Comparison of ENCODE assay signal across 1 cellular context in the genomic region with DNA sequence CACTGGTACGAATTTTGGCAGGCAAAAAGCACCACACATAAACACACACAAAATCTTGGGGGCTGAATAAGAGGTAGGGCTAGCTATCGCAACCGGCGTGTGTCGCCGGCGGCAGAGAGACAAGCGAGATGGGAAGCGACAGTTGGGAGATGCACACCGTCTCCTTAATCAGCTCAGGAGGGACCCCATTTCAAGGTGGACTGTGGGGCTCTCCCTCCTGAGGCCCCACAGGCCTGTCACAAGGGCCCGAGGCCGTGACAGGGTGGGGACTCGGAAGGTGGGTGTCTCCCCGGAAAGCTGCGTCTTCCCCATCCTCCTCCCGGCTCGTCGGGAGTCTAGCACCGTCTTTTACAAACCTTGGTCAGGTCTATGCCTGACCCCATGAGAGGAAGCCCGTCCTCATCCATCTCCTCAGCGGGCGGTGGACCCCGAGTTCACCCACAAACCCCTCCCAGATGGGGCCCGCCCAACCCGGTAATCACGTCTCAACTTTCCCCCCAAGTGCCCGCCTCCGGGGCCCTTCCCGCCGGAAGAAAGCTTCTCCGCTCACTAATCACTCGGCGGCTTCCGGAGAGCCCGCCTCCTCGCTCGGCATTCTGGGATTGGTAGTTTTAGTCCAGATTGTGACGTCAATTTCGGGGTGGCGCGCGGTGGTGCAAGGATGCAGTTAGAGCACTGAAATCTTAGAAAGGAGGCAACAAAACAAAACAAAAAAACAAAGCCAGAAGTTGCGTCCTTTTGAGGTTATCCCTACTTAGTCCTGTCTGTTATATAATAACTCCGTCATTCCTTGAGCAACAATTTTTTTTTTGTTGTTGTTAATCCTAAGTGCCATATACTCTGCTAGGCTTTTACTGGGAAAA.
TF ChIP-seq lines count a peak whose summit lies in the region.

A gene with protein sequence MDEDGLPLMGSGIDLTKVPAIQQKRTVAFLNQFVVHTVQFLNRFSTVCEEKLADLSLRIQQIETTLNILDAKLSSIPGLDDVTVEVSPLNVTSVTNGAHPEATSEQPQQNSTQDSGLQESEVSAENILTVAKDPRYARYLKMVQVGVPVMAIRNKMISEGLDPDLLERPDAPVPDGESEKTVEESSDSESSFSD (minus strand): TSS at position 436 of the 863 bp plus-strand sequence. CDS start 29 bp downstream, at position 407.

TF ChIP-seq in HepG2, 621 proteins besides CTCF, POLR2A, EP300 and RAD21 (continued from another document and continues in another):
- TF ChIP-seq, protein P1, sequence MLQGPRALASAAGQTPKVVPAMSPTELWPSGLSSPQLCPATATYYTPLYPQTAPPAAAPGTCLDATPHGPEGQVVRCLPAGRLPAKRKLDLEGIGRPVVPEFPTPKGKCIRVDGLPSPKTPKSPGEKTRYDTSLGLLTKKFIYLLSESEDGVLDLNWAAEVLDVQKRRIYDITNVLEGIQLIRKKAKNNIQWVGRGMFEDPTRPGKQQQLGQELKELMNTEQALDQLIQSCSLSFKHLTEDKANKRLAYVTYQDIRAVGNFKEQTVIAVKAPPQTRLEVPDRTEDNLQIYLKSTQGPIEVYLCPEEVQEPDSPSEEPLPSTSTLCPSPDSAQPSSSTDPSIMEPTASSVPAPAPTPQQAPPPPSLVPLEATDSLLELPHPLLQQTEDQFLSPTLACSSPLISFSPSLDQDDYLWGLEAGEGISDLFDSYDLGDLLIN (CRISPR knock-in tag; IDR thresholded peaks at IDR 0.05; ENCODE audit: borderline replicate concordance) = no peak
- no peak for TF ChIP-seq ZNF253 (CRISPR knock-in tag; IDR thresholded peaks at IDR 0.05; ENCODE audit: borderline replicate concordance)
- TF ChIP-seq, protein P2, sequence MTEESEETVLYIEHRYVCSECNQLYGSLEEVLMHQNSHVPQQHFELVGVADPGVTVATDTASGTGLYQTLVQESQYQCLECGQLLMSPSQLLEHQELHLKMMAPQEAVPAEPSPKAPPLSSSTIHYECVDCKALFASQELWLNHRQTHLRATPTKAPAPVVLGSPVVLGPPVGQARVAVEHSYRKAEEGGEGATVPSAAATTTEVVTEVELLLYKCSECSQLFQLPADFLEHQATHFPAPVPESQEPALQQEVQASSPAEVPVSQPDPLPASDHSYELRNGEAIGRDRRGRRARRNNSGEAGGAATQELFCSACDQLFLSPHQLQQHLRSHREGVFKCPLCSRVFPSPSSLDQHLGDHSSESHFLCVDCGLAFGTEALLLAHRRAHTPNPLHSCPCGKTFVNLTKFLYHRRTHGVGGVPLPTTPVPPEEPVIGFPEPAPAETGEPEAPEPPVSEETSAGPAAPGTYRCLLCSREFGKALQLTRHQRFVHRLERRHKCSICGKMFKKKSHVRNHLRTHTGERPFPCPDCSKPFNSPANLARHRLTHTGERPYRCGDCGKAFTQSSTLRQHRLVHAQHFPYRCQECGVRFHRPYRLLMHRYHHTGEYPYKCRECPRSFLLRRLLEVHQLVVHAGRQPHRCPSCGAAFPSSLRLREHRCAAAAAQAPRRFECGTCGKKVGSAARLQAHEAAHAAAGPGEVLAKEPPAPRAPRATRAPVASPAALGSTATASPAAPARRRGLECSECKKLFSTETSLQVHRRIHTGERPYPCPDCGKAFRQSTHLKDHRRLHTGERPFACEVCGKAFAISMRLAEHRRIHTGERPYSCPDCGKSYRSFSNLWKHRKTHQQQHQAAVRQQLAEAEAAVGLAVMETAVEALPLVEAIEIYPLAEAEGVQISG (CRISPR knock-in tag; IDR thresholded peaks at IDR 0.05) = peak; percentile 68
- no peak for TF ChIP-seq MED1 (CRISPR knock-in tag; IDR thresholded peaks at IDR 0.05)
- TF ChIP-seq ZNF878 (CRISPR knock-in tag; IDR thresholded peaks at IDR 0.05) = no peak
- TF ChIP-seq, protein P3, sequence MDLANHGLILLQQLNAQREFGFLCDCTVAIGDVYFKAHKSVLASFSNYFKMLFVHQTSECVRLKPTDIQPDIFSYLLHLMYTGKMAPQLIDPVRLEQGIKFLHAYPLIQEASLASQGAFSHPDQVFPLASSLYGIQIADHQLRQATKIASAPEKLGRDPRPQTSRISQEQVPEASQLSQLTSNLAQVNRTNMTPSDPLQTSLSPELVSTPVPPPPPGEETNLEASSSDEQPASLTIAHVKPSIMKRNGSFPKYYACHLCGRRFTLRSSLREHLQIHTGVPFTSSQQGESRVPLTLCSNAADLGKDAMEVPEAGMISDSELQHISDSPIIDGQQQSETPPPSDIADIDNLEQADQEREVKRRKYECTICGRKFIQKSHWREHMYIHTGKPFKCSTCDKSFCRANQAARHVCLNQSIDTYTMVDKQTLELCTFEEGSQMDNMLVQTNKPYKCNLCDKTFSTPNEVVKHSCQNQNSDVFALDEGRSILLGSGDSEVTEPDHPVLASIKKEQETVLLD (CRISPR knock-in tag; IDR thresholded peaks at IDR 0.05; ENCODE audit: low read depth) = no peak
- no peak for TF ChIP-seq KLF12 (CRISPR knock-in tag; IDR thresholded peaks at IDR 0.05; ENCODE audit: borderline replicate concordance)
- TF ChIP-seq HHEX (CRISPR knock-in tag; IDR thresholded peaks at IDR 0.05) = no peak
- no peak for TF ChIP-seq MEF2D (CRISPR knock-in tag; IDR thresholded peaks at IDR 0.05)
- TF ChIP-seq DNMT3B (CRISPR knock-in tag; conservative IDR thresholded peaks at IDR 0.05) = no peak
- no peak for TF ChIP-seq ZNF510 (CRISPR knock-in tag; IDR thresholded peaks at IDR 0.05; ENCODE audit: low read depth)
- no peak for TF ChIP-seq ZFP41 (CRISPR knock-in tag; IDR thresholded peaks at IDR 0.05; ENCODE audit: borderline replicate concordance)
- no peak for TF ChIP-seq ATM (IDR thresholded peaks at IDR 0.05; ENCODE audit: borderline replicate concordance)
- no peak for TF ChIP-seq ZNF850 (CRISPR knock-in tag; conservative IDR thresholded peaks at IDR 0.05)
- TF ChIP-seq ZNF235 (CRISPR knock-in tag; IDR thresholded peaks at IDR 0.05; ENCODE audit: borderline replicate concordance) = no peak
- peak; percentile 37; the same call in 1 of the 2 replicates for TF ChIP-seq ZNF350 (CRISPR knock-in tag; IDR thresholded peaks at IDR 0.05; ENCODE audit: borderline replicate concordance, low read depth)
- TF ChIP-seq MBD4 (IDR thresholded peaks at IDR 0.05; ENCODE audit: borderline replicate concordance, low read length) = no peak
- no peak for TF ChIP-seq ZNF33B (CRISPR knock-in tag; IDR thresholded peaks at IDR 0.05)
- TF ChIP-seq ZNF616 (CRISPR knock-in tag; IDR thresholded peaks at IDR 0.05; ENCODE audit: low read depth) = peak; percentile 57; the same call in 1 of the 2 replicates
- peak; percentile 38; the same call in 1 of the 2 replicates for TF ChIP-seq ELF3 (CRISPR knock-in tag; IDR thresholded peaks at IDR 0.05)
- TF ChIP-seq ZNF598 (CRISPR knock-in tag; IDR thresholded peaks at IDR 0.05; ENCODE audit: borderline replicate concordance) = no peak
- no peak for TF ChIP-seq ZFP1 (CRISPR knock-in tag; IDR thresholded peaks at IDR 0.05)
- TF ChIP-seq, protein P4, sequence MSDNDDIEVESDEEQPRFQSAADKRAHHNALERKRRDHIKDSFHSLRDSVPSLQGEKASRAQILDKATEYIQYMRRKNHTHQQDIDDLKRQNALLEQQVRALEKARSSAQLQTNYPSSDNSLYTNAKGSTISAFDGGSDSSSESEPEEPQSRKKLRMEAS (IDR thresholded peaks at IDR 0.05) = no peak; the same call in 1 of the 2 replicates
- no peak for TF ChIP-seq KMT2A (CRISPR knock-in tag; IDR thresholded peaks at IDR 0.05)
- peak; percentile 19; the same call in 1 of the 2 replicates for TF ChIP-seq YEATS4 (CRISPR knock-in tag; IDR thresholded peaks at IDR 0.05; ENCODE audit: borderline replicate concordance)
- peak; percentile 83 for TF ChIP-seq NFYC (CRISPR knock-in tag; IDR thresholded peaks at IDR 0.05)
- peak; percentile 82 for TF ChIP-seq POLR2G (IDR thresholded peaks at IDR 0.05; ENCODE audit: low read depth, low read length)
- TF ChIP-seq ZMYM3 (CRISPR knock-in tag; IDR thresholded peaks at IDR 0.05) = no peak
- no peak for TF ChIP-seq MIER2 (CRISPR knock-in tag; IDR thresholded peaks at IDR 0.05)
- TF ChIP-seq KDM1A (CRISPR knock-in tag; IDR thresholded peaks at IDR 0.05) = no peak
- no peak; the same call in 1 of the 2 replicates for TF ChIP-seq NCOA2 (CRISPR knock-in tag; IDR thresholded peaks at IDR 0.05)
- TF ChIP-seq FLYWCH1 (CRISPR knock-in tag; IDR thresholded peaks at IDR 0.05) = no peak
- no peak for TF ChIP-seq IKZF4 (CRISPR knock-in tag; IDR thresholded peaks at IDR 0.05; ENCODE audit: borderline replicate concordance, low read depth, not compliant biosample characterization)
- TF ChIP-seq ZNF207 (IDR thresholded peaks at IDR 0.05; ENCODE audit: borderline replicate concordance) = no peak
- no peak for TF ChIP-seq BHLHE40 (IDR thresholded peaks at IDR 0.05; ENCODE audit: low read length)
- peak; percentile 50; the same call in 1 of the 2 replicates for TF ChIP-seq HOXA3 (CRISPR knock-in tag; IDR thresholded peaks at IDR 0.05)
- no peak for TF ChIP-seq TEAD3 (CRISPR knock-in tag; optimal IDR thresholded peaks at IDR 0.05; ENCODE audit: borderline replicate concordance)
- TF ChIP-seq, protein P5, sequence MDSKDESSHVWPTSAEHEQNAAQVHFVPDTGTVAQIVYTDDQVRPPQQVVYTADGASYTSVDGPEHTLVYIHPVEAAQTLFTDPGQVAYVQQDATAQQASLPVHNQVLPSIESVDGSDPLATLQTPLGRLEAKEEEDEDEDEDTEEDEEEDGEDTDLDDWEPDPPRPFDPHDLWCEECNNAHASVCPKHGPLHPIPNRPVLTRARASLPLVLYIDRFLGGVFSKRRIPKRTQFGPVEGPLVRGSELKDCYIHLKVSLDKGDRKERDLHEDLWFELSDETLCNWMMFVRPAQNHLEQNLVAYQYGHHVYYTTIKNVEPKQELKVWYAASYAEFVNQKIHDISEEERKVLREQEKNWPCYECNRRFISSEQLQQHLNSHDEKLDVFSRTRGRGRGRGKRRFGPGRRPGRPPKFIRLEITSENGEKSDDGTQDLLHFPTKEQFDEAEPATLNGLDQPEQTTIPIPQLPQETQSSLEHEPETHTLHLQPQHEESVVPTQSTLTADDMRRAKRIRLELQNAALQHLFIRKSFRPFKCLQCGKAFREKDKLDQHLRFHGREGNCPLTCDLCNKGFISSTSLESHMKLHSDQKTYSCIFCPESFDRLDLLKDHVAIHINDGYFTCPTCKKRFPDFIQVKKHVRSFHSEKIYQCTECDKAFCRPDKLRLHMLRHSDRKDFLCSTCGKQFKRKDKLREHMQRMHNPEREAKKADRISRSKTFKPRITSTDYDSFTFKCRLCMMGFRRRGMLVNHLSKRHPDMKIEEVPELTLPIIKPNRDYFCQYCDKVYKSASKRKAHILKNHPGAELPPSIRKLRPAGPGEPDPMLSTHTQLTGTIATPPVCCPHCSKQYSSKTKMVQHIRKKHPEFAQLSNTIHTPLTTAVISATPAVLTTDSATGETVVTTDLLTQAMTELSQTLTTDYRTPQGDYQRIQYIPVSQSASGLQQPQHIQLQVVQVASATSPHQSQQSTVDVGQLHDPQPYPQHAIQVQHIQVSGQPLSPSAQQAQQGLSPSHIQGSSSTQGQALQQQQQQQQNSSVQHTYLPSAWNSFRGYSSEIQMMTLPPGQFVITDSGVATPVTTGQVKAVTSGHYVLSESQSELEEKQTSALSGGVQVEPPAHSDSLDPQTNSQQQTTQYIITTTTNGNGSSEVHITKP (CRISPR knock-in tag; IDR thresholded peaks at IDR 0.05; ENCODE audit: low read depth) = 0 out of 2 replicates have a peak, but pooled peaks have one; percentile 45
- 0 out of 2 replicates have a peak, but pooled peaks have one; percentile 47 for TF ChIP-seq ARHGAP35 (CRISPR knock-in tag; IDR thresholded peaks at IDR 0.05; ENCODE audit: borderline replicate concordance)
- TF ChIP-seq PHF20 (CRISPR knock-in tag; IDR thresholded peaks at IDR 0.05) = peak; percentile 63
- TF ChIP-seq ZFX (CRISPR knock-in tag; IDR thresholded peaks at IDR 0.05; ENCODE audit: low read depth) = peak; percentile 89
- TF ChIP-seq MYC (CRISPR knock-in tag; IDR thresholded peaks at IDR 0.05; ENCODE audit: borderline replicate concordance) = peak; percentile 50; the same call in 1 of the 2 replicates
- no peak for TF ChIP-seq SMC3 (IDR thresholded peaks at IDR 0.05; ENCODE audit: low read length)
- TF ChIP-seq, protein P6, sequence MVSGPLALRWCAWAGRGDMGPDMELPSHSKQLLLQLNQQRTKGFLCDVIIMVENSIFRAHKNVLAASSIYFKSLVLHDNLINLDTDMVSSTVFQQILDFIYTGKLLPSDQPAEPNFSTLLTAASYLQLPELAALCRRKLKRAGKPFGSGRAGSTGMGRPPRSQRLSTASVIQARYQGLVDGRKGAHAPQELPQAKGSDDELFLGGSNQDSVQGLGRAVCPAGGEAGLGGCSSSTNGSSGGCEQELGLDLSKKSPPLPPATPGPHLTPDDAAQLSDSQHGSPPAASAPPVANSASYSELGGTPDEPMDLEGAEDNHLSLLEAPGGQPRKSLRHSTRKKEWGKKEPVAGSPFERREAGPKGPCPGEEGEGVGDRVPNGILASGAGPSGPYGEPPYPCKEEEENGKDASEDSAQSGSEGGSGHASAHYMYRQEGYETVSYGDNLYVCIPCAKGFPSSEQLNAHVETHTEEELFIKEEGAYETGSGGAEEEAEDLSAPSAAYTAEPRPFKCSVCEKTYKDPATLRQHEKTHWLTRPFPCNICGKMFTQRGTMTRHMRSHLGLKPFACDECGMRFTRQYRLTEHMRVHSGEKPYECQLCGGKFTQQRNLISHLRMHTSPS (CRISPR knock-in tag; IDR thresholded peaks at IDR 0.05; ENCODE audit: low read depth) = peak; percentile 37; the same call in 1 of the 2 replicates
- no peak for TF ChIP-seq ZNF160 (CRISPR knock-in tag; IDR thresholded peaks at IDR 0.05)
- TF ChIP-seq, protein P7, sequence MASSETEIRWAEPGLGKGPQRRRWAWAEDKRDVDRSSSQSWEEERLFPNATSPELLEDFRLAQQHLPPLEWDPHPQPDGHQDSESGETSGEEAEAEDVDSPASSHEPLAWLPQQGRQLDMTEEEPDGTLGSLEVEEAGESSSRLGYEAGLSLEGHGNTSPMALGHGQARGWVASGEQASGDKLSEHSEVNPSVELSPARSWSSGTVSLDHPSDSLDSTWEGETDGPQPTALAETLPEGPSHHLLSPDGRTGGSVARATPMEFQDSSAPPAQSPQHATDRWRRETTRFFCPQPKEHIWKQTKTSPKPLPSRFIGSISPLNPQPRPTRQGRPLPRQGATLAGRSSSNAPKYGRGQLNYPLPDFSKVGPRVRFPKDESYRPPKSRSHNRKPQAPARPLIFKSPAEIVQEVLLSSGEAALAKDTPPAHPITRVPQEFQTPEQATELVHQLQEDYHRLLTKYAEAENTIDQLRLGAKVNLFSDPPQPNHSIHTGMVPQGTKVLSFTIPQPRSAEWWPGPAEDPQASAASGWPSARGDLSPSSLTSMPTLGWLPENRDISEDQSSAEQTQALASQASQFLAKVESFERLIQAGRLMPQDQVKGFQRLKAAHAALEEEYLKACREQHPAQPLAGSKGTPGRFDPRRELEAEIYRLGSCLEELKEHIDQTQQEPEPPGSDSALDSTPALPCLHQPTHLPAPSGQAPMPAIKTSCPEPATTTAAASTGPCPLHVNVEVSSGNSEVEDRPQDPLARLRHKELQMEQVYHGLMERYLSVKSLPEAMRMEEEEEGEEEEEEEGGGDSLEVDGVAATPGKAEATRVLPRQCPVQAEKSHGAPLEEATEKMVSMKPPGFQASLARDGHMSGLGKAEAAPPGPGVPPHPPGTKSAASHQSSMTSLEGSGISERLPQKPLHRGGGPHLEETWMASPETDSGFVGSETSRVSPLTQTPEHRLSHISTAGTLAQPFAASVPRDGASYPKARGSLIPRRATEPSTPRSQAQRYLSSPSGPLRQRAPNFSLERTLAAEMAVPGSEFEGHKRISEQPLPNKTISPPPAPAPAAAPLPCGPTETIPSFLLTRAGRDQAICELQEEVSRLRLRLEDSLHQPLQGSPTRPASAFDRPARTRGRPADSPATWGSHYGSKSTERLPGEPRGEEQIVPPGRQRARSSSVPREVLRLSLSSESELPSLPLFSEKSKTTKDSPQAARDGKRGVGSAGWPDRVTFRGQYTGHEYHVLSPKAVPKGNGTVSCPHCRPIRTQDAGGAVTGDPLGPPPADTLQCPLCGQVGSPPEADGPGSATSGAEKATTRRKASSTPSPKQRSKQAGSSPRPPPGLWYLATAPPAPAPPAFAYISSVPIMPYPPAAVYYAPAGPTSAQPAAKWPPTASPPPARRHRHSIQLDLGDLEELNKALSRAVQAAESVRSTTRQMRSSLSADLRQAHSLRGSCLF (CRISPR knock-in tag; IDR thresholded peaks at IDR 0.05; ENCODE audit: borderline replicate concordance) = no peak
- TF ChIP-seq SATB2 (CRISPR knock-in tag; IDR thresholded peaks at IDR 0.05) = no peak
